Comparison of ENCODE assay signal across 1 cellular context in genomic region chr14:80575763-80576162, GRCh38.
TF ChIP-seq lines count a peak whose summit lies in the region.

No MANE protein-coding gene starts in this region.

TF ChIP-seq in GM12878, 131 proteins besides CTCF, POLR2A, EP300 and RAD21 (continued from another document):
- TF ChIP-seq, protein P1, sequence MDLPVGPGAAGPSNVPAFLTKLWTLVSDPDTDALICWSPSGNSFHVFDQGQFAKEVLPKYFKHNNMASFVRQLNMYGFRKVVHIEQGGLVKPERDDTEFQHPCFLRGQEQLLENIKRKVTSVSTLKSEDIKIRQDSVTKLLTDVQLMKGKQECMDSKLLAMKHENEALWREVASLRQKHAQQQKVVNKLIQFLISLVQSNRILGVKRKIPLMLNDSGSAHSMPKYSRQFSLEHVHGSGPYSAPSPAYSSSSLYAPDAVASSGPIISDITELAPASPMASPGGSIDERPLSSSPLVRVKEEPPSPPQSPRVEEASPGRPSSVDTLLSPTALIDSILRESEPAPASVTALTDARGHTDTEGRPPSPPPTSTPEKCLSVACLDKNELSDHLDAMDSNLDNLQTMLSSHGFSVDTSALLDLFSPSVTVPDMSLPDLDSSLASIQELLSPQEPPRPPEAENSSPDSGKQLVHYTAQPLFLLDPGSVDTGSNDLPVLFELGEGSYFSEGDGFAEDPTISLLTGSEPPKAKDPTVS (IDR thresholded peaks at IDR 0.05; ENCODE audit: low read depth, low read length), result no peak
